ENCODE assay signal across 8 cellular contexts in genomic region chr19:19668230-19669012, GRCh38. TPM values are rescaled to one million over a fixed set of nuclear protein-coding genes. Genes with fewer than 3 reads are reported as not detected.
DNase-seq lines count a peak whose midpoint lies in the region; ATAC-seq and TF ChIP-seq lines count a peak whose summit lies in the region.

ZNF101 (plus strand) TSS chr19:19668839; CDS start chr19:19668964, 125 bp downstream.

- H3K4me3 Mint-ChIP-seq in T-cell: peak within 1 kb of the TSS; percentile 77 to 89 (median 83)
- peak within 1 kb of the TSS; percentile 91 for H3K4me3 Mint-ChIP-seq in type B pancreatic cell

- H3K9me3 ChIP-seq in adipocyte (ENCODE audit: control insufficient read depth, low read length): no peaks in the 10 kb centered on the region
- H3K9me3 ChIP-seq in heart left ventricle: peaks cover 0 to 8% (median 0%) of the 10 kb centered on the region in 12 donors

- no peaks in the 10 kb centered on the region for H3K9me3 Mint-ChIP-seq in T-cell
- H3K9me3 Mint-ChIP-seq in type B pancreatic cell: no peaks in the 10 kb centered on the region

- WGBS in heart left ventricle, 4 donors: 4 to 12% (median 5%) methylated on average over 18 to 36 of the region's 36 CpGs

- intact Hi-C loops in heart left ventricle (cut with DNase I): loop anchor here in 3 of 10 donors (5.0 to 10.0 kb wide), 4 partner anchors 64 to 256 kb away; partner anchors contain the start of genes ZNF14 (in 1 of the 3) and ZNF253 (in 1 of the 3)

- H3K4me3 ChIP-seq in adipocyte (ENCODE audit: low read length) (peak within 1 kb of the TSS; percentile 92), heart left ventricle (peak within 1 kb of the TSS; percentile 57 to 100 (median 87))

- H3K4me1 Mint-ChIP-seq in T-cell (peaks cover 31 to 51% (median 50%) of the 10 kb centered on the region in 3 donors), type B pancreatic cell (ENCODE audit: unreplicated experiment) (peaks cover 11% of the 10 kb centered on the region)

- H3K27ac Mint-ChIP-seq in T-cell (peak within 1 kb of the TSS; percentile 93 to 98), type B pancreatic cell (peak within 1 kb of the TSS; percentile 76)

- H3K9ac ChIP-seq in adipocyte (ENCODE audit: low read length): peak within 1 kb of the TSS; percentile 94

- H3K27me3 ChIP-seq in adipocyte (replicated peaks; ENCODE audit: control insufficient read depth, insufficient read depth, low read length) (no peaks in the 10 kb centered on the region), heart left ventricle (no peaks in the 10 kb centered on the region)

- ATAC-seq in HG02870 (IDR thresholded peaks at IDR 0.05; ENCODE audit: unreplicated experiment) (peak; percentile 62), T-cell (replicated peaks in 1 of 4) (peak; percentile 71 to 77 (median 74)), heart left ventricle (peak; percentile 69 to 86 (median 85))

- H3K36me3 ChIP-seq in adipocyte (ENCODE audit: control insufficient read depth, insufficient read depth, low read length, severe bottlenecking): no peaks in the 10 kb centered on the region
- peaks cover 0 to 16% (median 0%) of the 10 kb centered on the region in 9 donors for H3K36me3 ChIP-seq in heart left ventricle

- POLR2A ChIA-PET in T-cell (lab: Charles Lee): interaction anchor here in 1 of 2 donors (0.6 to 0.7 kb wide), 3 partner anchors 54 to 108 kb away, joined by 3 read pairs; no protein-coding TSS in a partner anchor

- no peaks in the 10 kb centered on the region for H3K27me3 Mint-ChIP-seq in T-cell
- H3K27me3 Mint-ChIP-seq in type B pancreatic cell: no peaks in the 10 kb centered on the region

- CTCF ChIA-PET in T-cell (lab: Charles Lee): interaction anchor here in 1 of 2 donors (0.9 kb wide), 1 partner anchor 198 kb away, joined by 4 read pairs; the partner anchor contains the start of gene ZNF253

- no peak for TF ChIP-seq CTCF in GM13977 (IDR thresholded peaks at IDR 0.05; ENCODE audit: extremely low read depth, insufficient read depth, missing control alignments)
- no peak for TF ChIP-seq CTCF in heart left ventricle (IDR thresholded peaks at IDR 0.05)
- no peak for TF ChIP-seq CTCF in type B pancreatic cell (conservative IDR thresholded peaks at IDR 0.05)

- peak; percentile 96 for DNase-seq in GM13977 (ENCODE audit: low spot score)
- peak; percentile 99 for DNase-seq in NCI-H146 (lab: John Stamatoyannopoulos, UW)
- peak; percentile 88 to 97 (median 95) for DNase-seq in T-cell
- DNase-seq in adipocyte (ENCODE audit: low read depth): peak; percentile 96
- peak; percentile 94 to 96 (median 95) for DNase-seq in heart left ventricle
- DNase-seq in pons (ENCODE audit: low spot score): peak; percentile 96
- DNase-seq in type B pancreatic cell (ENCODE audit: extremely low spot score, unreplicated experiment): peak; percentile 88

- peaks cover 30% of the 10 kb centered on the region for H3K36me3 Mint-ChIP-seq in T-cell
- no peaks in the 10 kb centered on the region for H3K36me3 Mint-ChIP-seq in type B pancreatic cell

- H3K4me1 ChIP-seq in adipocyte (ENCODE audit: control insufficient read depth, insufficient read depth, low read length): peaks cover 14% of the 10 kb centered on the region
- peaks cover 0 to 28% (median 11%) of the 10 kb centered on the region in 12 donors for H3K4me1 ChIP-seq in heart left ventricle

- H3K27ac ChIP-seq in heart left ventricle: peak within 1 kb of the TSS in 11 of 12 donors; percentile 19 to 94 (median 81)

- in situ Hi-C loops in GM13977 (cut with MboI; ENCODE audit: low pct_unique_long_range_greater_than_20kb, low sequenced_read_pairs, unreplicated experiment): no loop called here

- TF ChIP-seq POLR2A in heart left ventricle (IDR thresholded peaks at IDR 0.05): peak in 1 of 2 donors; percentile 54

RNA-seq across cellular contexts. Expression of gene ZNF101, which starts in this region (rescaled TPM):
- total RNA-seq in T-cell: 100 to 1,000 TPM in 3 of 5 donors, 10 to 100 TPM in 2; 66.2 to 180 (median 164) TPM
- 1 to 10 TPM; 1.5 to 6.8 (median 3.4) TPM for total RNA-seq in heart left ventricle
- polyA plus RNA-seq in heart left ventricle: 1 to 10 TPM; 3.4 to 3.7 TPM
- 10.6 and 11.2 TPM in 2 replicates for total RNA-seq in type B pancreatic cell (ENCODE audit: low replicate concordance)

Comparison
In these comparisons a context has a peak if more than half of its experiments do, and no peak if none do; other contexts are left out.
1. Peak in every context shown above with its lines: DNase-seq, ATAC-seq, H3K4me3 ChIP-seq and H3K27ac ChIP-seq.